In genomic region chr6:156715839-156716238, GRCh38 we compare ENCODE assay signal across 22 cellular contexts.
DNase-seq lines count a peak whose midpoint lies in the region; ATAC-seq, FAIRE-seq and TF ChIP-seq lines count a peak whose summit lies in the region.
"Had no signal": no experiment of that assay in that cellular context is flagged by ENCODE, and none has a peak within 500 bp of the region (broad histone marks: within the 10 kb centered on the region; RNA-seq: fewer than 3 reads in every experiment).

No MANE protein-coding gene starts in this region.

- CTCF ChIA-PET in Calu3 (lab: Charles Lee) = interaction anchor here (0.7 kb wide), 2 partner anchors 35 to 53 kb away, joined by 3 read pairs; no protein-coding TSS in a partner anchor

- ATAC-seq in HG03342 (IDR thresholded peaks at IDR 0.05; ENCODE audit: unreplicated experiment) = no peak
- ATAC-seq: A549 had no signal

- TF ChIP-seq CTCF in Calu3 (IDR thresholded peaks at IDR 0.05; ENCODE audit: unreplicated experiment) = no peak
- TF ChIP-seq CTCF in Peyer's patch (IDR thresholded peaks at IDR 0.05) = no peak

- peak; percentile 39 for FAIRE-seq in GM19239 (lab: Jason Lieb, UNC)
- no peak for FAIRE-seq in small intestine (lab: Jason Lieb, UNC)
- FAIRE-seq: A549, H1 had no signal

- no TSS peak for BruUV-seq in Calu3 (replicated peaks; lab: Mats Ljungman, UMichigan)

- H3K4me3 ChIP-seq in Peyer's patch (peak overlapping the region in 2 of 4 donors; percentile 16 to 31), small intestine (ENCODE audit: low read depth in 1 of 2, low read length in 2 of 2) (no peak overlapping the region)
- H3K4me3 ChIP-seq: A549; BLaER1 treated with 17β-estradiol and CSF1 and Interleukin-3, amounts not matched to agents 10 nM and 100 nM; GM23248 had no signal

- H3K27ac ChIP-seq in Peyer's patch (peak overlapping the region in 3 of 4 donors; percentile 66 to 91 (median 79)), small intestine (ENCODE audit: low read depth in 1 of 2, low read length in 1 of 2) (peak overlapping the region; percentile 72 to 80)
- H3K27ac ChIP-seq: A549; BLaER1 treated with 17β-estradiol and CSF1 and Interleukin-3, amounts not matched to agents 10 nM and 100 nM; GM23248 had no signal

- H3K4me1 ChIP-seq in Peyer's patch (peaks cover 6 to 24% (median 11%) of the 10 kb centered on the region in 4 donors), small intestine (ENCODE audit: control insufficient read depth in 2 of 2, insufficient read depth in 1 of 2, low read depth in 1 of 2, low read length in 1 of 2) (peaks cover 5 to 8% of the 10 kb centered on the region in 2 donors)

- DNase-seq in Calu3 (no peak), GM19239 (ENCODE audit: insufficient read length, low spot score) (no peak), Peyer's patch (peak in 1 of 3 donors; percentile 60), small intestine (peak; percentile 87), NCI-H345 treated with DMSO at 0.1 percent for 48 hours (lab: John Stamatoyannopoulos, UW; ENCODE audit: unreplicated experiment) (no peak), NCI-H1694 treated with DMSO at 0.1 percent for 48 hours (lab: John Stamatoyannopoulos, UW) (no peak)
- DNase-seq: 8988T; ACHN; AML-193; BE2C; CD4-positive, alpha-beta T cell; CD8-positive, alpha-beta memory T cell; DMS53; GF-D8; H7; HCEC 1CT had no signal

- H3K9me3 ChIP-seq in Peyer's patch = no peaks in the 10 kb centered on the region
- H3K9me3 ChIP-seq in small intestine (ENCODE audit: control insufficient read depth, low read depth) = no peaks in the 10 kb centered on the region
- H3K9me3 ChIP-seq: A549, BE2C had no signal

- no peaks in the 10 kb centered on the region for H3K27me3 Mint-ChIP-seq in Calu3 (ENCODE audit: unreplicated experiment)
- H3K27me3 Mint-ChIP-seq: CD4-positive, alpha-beta T cell had no signal

- H3K9me3 Mint-ChIP-seq in Calu3 (ENCODE audit: low read depth, unreplicated experiment) = no peaks in the 10 kb centered on the region
- H3K9me3 Mint-ChIP-seq: CD4-positive, alpha-beta T cell; CD8-positive, alpha-beta memory T cell had no signal

- 18 to 61% (median 32%) methylated on average over 5 of the region's 5 CpGs for WGBS in small intestine, 3 donors

- no peak for TF ChIP-seq POLR2A in Peyer's patch (IDR thresholded peaks at IDR 0.05)

- peaks cover 10% of the 10 kb centered on the region for H3K36me3 Mint-ChIP-seq in Calu3 (ENCODE audit: insufficient read depth, unreplicated experiment)
- H3K36me3 Mint-ChIP-seq: CD14-positive monocyte had no signal

- no peaks in the 10 kb centered on the region for H3K27me3 ChIP-seq in Peyer's patch
- no peaks in the 10 kb centered on the region for H3K27me3 ChIP-seq in small intestine (ENCODE audit: control insufficient read depth in 2 of 2, insufficient read depth in 2 of 2, low read length in 2 of 2)
- H3K27me3 ChIP-seq: BE2C; BLaER1 treated with 17β-estradiol and CSF1 and Interleukin-3, amounts not matched to agents 10 nM and 100 nM had no signal

- intact Hi-C loops in Calu3 (cut with micrococcal nuclease; ENCODE audit: unreplicated experiment) = no loop called here

- H3K36me3 ChIP-seq in Peyer's patch = no peaks in the 10 kb centered on the region
- no peaks in the 10 kb centered on the region for H3K36me3 ChIP-seq in small intestine (ENCODE audit: control insufficient read depth in 2 of 2, insufficient read depth in 2 of 2, low read length in 2 of 2)
- H3K36me3 ChIP-seq: BE2C; BLaER1 treated with 17β-estradiol and CSF1 and Interleukin-3, amounts not matched to agents 10 nM and 100 nM had no signal

- H3K27ac Mint-ChIP-seq in Calu3 (ENCODE audit: unreplicated experiment) = no peak overlapping the region
- H3K27ac Mint-ChIP-seq: CD14-positive monocyte; CD4-positive, alpha-beta T cell had no signal

- H3K4me3 Mint-ChIP-seq in Calu3 (ENCODE audit: low read depth, unreplicated experiment) = peak overlapping the region; percentile 75
- H3K4me3 Mint-ChIP-seq: CD14-positive monocyte; CD4-positive, alpha-beta T cell; CD8-positive, alpha-beta memory T cell had no signal

- peaks cover 26% of the 10 kb centered on the region for H3K4me1 Mint-ChIP-seq in Calu3 (ENCODE audit: low read depth, unreplicated experiment)
